20 cellular contexts compared by ENCODE assay signal in genomic region chr16:86046026-86046713, GRCh38.
"Had no signal": no experiment of that assay in that cellular context is flagged by ENCODE, and none has a peak within 500 bp of the region (broad histone marks: within the 10 kb centered on the region; RNA-seq: fewer than 3 reads in every experiment).

No MANE protein-coding gene starts in this region.

- H3K27ac Mint-ChIP-seq: activated CD4-positive, alpha-beta memory T cell treated with anti-CD3 and anti-CD28 coated beads for 36 hours; activated naive CD8-positive, alpha-beta T cell treated with anti-CD3 and anti-CD28 coated beads, Interleukin-2, amount 10 ng/mL, durations not matched to agents 7 days and 5 days; immature natural killer cell; progenitor cell of endocrine pancreas had no signal

- H3K4me1 ChIP-seq: tibial artery, uterus had no signal

- H3K4me3 ChIP-seq: hepatocyte, mucosa of descending colon, tibial artery, uterus had no signal

- H3K4me1 Mint-ChIP-seq: immature natural killer cell had no signal

- H3K27ac ChIP-seq: hepatocyte, tibial artery, uterus had no signal

- H3K9me3 ChIP-seq: mucosa of descending colon, tibial artery, uterus had no signal

- H3K36me3 ChIP-seq: tibial artery, uterus had no signal

- H2AFZ ChIP-seq: hepatocyte had no signal

- H3K36me3 Mint-ChIP-seq: activated CD4-positive, alpha-beta memory T cell treated with anti-CD3 and anti-CD28 coated beads for 36 hours; activated naive CD8-positive, alpha-beta T cell treated with anti-CD3 and anti-CD28 coated beads, Interleukin-2, amount 10 ng/mL, durations not matched to agents 7 days and 5 days; immature natural killer cell had no signal

- H3K9me3 Mint-ChIP-seq: activated CD4-positive, alpha-beta memory T cell treated with anti-CD3 and anti-CD28 coated beads for 36 hours; activated naive CD8-positive, alpha-beta T cell treated with anti-CD3 and anti-CD28 coated beads, Interleukin-2, amount 10 ng/mL, durations not matched to agents 7 days and 5 days; stimulated activated naive CD8-positive, alpha-beta T cell treated with anti-CD3 and anti-CD28 coated beads, Interleukin-15, amount 100 ng/mL, for 72 hours had no signal

- H3K27me3 ChIP-seq: uterus had no signal

- H3K4me3 Mint-ChIP-seq: activated CD4-positive, alpha-beta memory T cell treated with anti-CD3 and anti-CD28 coated beads for 36 hours; activated naive CD8-positive, alpha-beta T cell treated with anti-CD3 and anti-CD28 coated beads, Interleukin-2, amount 10 ng/mL, durations not matched to agents 7 days and 5 days; immature natural killer cell; stimulated activated naive CD8-positive, alpha-beta T cell treated with anti-CD3 and anti-CD28 coated beads, Interleukin-15, amount 100 ng/mL, for 72 hours had no signal

- ATAC-seq: esophagus mucosa, left ventricle myocardium superior had no signal

- FAIRE-seq: bronchial epithelial cell, frontal cortex had no signal

- H3K79me2 ChIP-seq: hepatocyte had no signal

- H3K4me2 ChIP-seq: hepatocyte had no signal

- DNase-seq: activated naive CD8-positive, alpha-beta T cell treated with anti-CD3 and anti-CD28 coated beads, Interleukin-2, amount 10 ng/mL, durations not matched to agents 7 days and 5 days; amygdala; cerebellar nuclear complex; cortex of kidney; glutamatergic neuron; immature natural killer cell; kidney glomerular epithelial cell; left ventricle myocardium superior; mammary epithelial cell; mucosa of descending colon; retina; tibial artery; uterus had no signal
